ENCODE assay signal across 9 cellular contexts in the genomic region with DNA sequence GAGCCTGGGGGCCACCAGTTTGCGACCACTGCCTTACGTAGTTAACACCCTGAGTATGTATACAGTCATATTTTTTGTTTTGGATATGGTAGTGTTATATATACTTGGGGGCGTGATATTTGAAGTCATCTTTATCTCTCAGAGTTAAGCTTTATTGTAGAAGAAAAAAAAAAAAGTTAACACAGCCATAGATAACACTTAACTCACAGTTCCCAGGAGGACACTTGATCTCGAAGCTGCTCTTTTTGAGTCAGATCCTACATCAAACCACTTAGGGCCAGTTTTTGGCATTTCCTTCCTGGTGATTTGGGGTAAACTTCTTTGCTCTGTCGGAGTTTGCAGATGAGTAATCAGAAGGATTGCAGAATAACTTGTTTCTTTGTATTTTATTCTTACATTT. TPM values are rescaled to one million over a fixed set of nuclear protein-coding genes. Genes with fewer than 3 reads are reported as not detected.
DNase-seq lines count a peak whose midpoint lies in the region; ATAC-seq and TF ChIP-seq lines count a peak whose summit lies in the region.
"Had no signal": no experiment of that assay in that cellular context is flagged by ENCODE, and none has a peak within 500 bp of the region (broad histone marks: within the 10 kb centered on the region; RNA-seq: fewer than 3 reads in every experiment).

No MANE protein-coding gene starts in this region.

- CTCF ChIA-PET in activated CD4-positive, alpha-beta T cell treated with anti-CD3 and anti-CD28 coated beads for 36 hours (lab: Charles Lee), result interaction anchor here (0.7 to 1.1 kb wide), 3 partner anchors 20 to 60 kb away, joined by 3 to 4 read pairs (median 3); no protein-coding TSS in a partner anchor

- no peaks in the 10 kb centered on the region for H3K36me3 Mint-ChIP-seq in activated CD4-positive, alpha-beta T cell treated with anti-CD3 and anti-CD28 coated beads for 36 hours (ENCODE audit: low read depth)

- H3K27me3 ChIP-seq in adipocyte (replicated peaks; ENCODE audit: control insufficient read depth, insufficient read depth, low read length) (no peaks in the 10 kb centered on the region), thoracic aorta (replicated peaks; ENCODE audit: insufficient read depth) (no peaks in the 10 kb centered on the region)

- H3K4me3 ChIP-seq in adipocyte (ENCODE audit: low read length) (peak overlapping the region; percentile 82), thoracic aorta (peak overlapping the region; percentile 65)

- H3K9me3 ChIP-seq in adipocyte (ENCODE audit: control insufficient read depth, low read length) (no peaks in the 10 kb centered on the region), thoracic aorta (no peaks in the 10 kb centered on the region)

- peak; percentile 50 for ATAC-seq in activated CD4-positive, alpha-beta T cell treated with anti-CD3 and anti-CD28 coated beads for 36 hours
- no peak for ATAC-seq in thoracic aorta (ENCODE audit: insufficient number of reproducible peaks, low FRiP score, low read depth)

- no peak overlapping the region for H3K4me3 Mint-ChIP-seq in activated CD4-positive, alpha-beta T cell treated with anti-CD3 and anti-CD28 coated beads for 36 hours

- peaks cover 63% of the 10 kb centered on the region for H3K4me1 ChIP-seq in adipocyte (ENCODE audit: control insufficient read depth, insufficient read depth, low read length)
- peaks cover 36 to 50% of the 10 kb centered on the region in 2 donors for H3K4me1 ChIP-seq in thoracic aorta (ENCODE audit: control insufficient read depth in 1 of 2, low read depth in 2 of 2)

- peaks cover 8% of the 10 kb centered on the region for H3K27me3 Mint-ChIP-seq in activated CD4-positive, alpha-beta T cell treated with anti-CD3 and anti-CD28 coated beads for 36 hours

- intact Hi-C loops in activated CD4-positive, alpha-beta T cell treated with anti-CD3 and anti-CD28 coated beads for 36 hours (cut with DNase I, micrococcal nuclease), result loop anchor here (1.0 to 2.0 kb wide), 2 partner anchors 175 kb away; no protein-coding TSS in a partner anchor

- no peak for TF ChIP-seq CTCF in thoracic aorta (IDR thresholded peaks at IDR 0.05)

- H3K27ac ChIP-seq in thoracic aorta, result peak overlapping the region; percentile 64 to 81

- POLR2A ChIA-PET in activated CD4-positive, alpha-beta T cell treated with anti-CD3 and anti-CD28 coated beads for 36 hours (lab: Charles Lee), result interaction anchor here (0.6 to 1.0 kb wide), 3 partner anchors 11 to 126 kb away, joined by 4 to 5 read pairs (median 5); no protein-coding TSS in a partner anchor

- peak overlapping the region; percentile 90 for H3K9ac ChIP-seq in adipocyte (ENCODE audit: low read length)

- no peak for DNase-seq in activated CD4-positive, alpha-beta T cell treated with anti-CD3 and anti-CD28 coated beads for 36 hours
- DNase-seq in activated CD4-positive, alpha-beta T cell treated with anti-CD3 and anti-CD28 coated beads for 1 hour, result no peak
- DNase-seq in adipocyte (ENCODE audit: low read depth), result peak; percentile 74
- DNase-seq in hepatic stellate cell (ENCODE audit: low spot score), result peak; percentile 60
- DNase-seq in thoracic aorta (ENCODE audit: low spot score), result no peak
- no peak for DNase-seq in DMS79 treated with DMSO at 0.1 percent for 48 hours (lab: John Stamatoyannopoulos, UW)
- no peak for DNase-seq in NCI-H1105 (lab: John Stamatoyannopoulos, UW)
- DNase-seq in NCI-H2171 treated with DMSO at 0.1 percent for 48 hours (lab: John Stamatoyannopoulos, UW), result no peak
- DNase-seq: NCI-H510A treated with DMSO at 0.1 percent for 48 hours had no signal

- peaks cover 16% of the 10 kb centered on the region for H3K36me3 ChIP-seq in adipocyte (ENCODE audit: control insufficient read depth, insufficient read depth, low read length, severe bottlenecking)
- peaks cover 8% of the 10 kb centered on the region for H3K36me3 ChIP-seq in thoracic aorta

- H3K27ac Mint-ChIP-seq in activated CD4-positive, alpha-beta T cell treated with anti-CD3 and anti-CD28 coated beads for 36 hours, result peak overlapping the region; percentile 60

- H3K4me1 Mint-ChIP-seq in activated CD4-positive, alpha-beta T cell treated with anti-CD3 and anti-CD28 coated beads for 36 hours, result peaks cover 22% of the 10 kb centered on the region

- H3K9me3 Mint-ChIP-seq in activated CD4-positive, alpha-beta T cell treated with anti-CD3 and anti-CD28 coated beads for 36 hours (ENCODE audit: low read depth), result no peaks in the 10 kb centered on the region

RNA-seq across cellular contexts. Expression of gene ITPRIPL2, which starts 5.8 kb away (rescaled TPM):
- 1 to 10 TPM; 2.4 to 4.2 TPM for total RNA-seq in activated CD4-positive, alpha-beta T cell treated with anti-CD3 and anti-CD28 coated beads for 36 hours
- 100 to 1,000 TPM; 113 to 118 TPM for total RNA-seq in thoracic aorta

RNA-seq across cellular contexts. Expression of gene SYT17, which starts 48.5 kb away (rescaled TPM):
- total RNA-seq in activated CD4-positive, alpha-beta T cell treated with anti-CD3 and anti-CD28 coated beads for 36 hours, result not detected
- 1 to 10 TPM; 1.8 to 1.9 TPM for total RNA-seq in thoracic aorta

RNA-seq across cellular contexts. Expression of gene COQ7, which starts 52.1 kb away (rescaled TPM):
- 10 to 100 TPM; 13.2 to 16.0 TPM for total RNA-seq in activated CD4-positive, alpha-beta T cell treated with anti-CD3 and anti-CD28 coated beads for 36 hours
- total RNA-seq in thoracic aorta, result 10 to 100 TPM; 15.4 to 18.3 TPM

Comparison
In these comparisons a context has a peak if more than half of its experiments do, and no peak if none do; other contexts are left out.
1. DNase-seq: peak in adipocyte (single experiment) and hepatic stellate cell (single experiment); none in activated CD4-positive, alpha-beta T cell treated with anti-CD3 and anti-CD28 coated beads for 36 hours (single experiment), activated CD4-positive, alpha-beta T cell treated with anti-CD3 and anti-CD28 coated beads for 1 hour (single experiment), thoracic aorta (single experiment), DMS79 treated with DMSO at 0.1 percent for 48 hours (single experiment), NCI-H1105 (single experiment) and NCI-H2171 treated with DMSO at 0.1 percent for 48 hours (single experiment).
2. RNA of gene ITPRIPL2, which starts 5.8 kb away (total RNA-seq): 113 to 118 TPM in thoracic aorta; 2.4 to 4.2 TPM in activated CD4-positive, alpha-beta T cell treated with anti-CD3 and anti-CD28 coated beads for 36 hours; every median in the first group is over 10 times any median in the second.